In genomic region chr2:71832844-71833243, GRCh38 we compare ENCODE assay signal across 14 cellular contexts.
"Had no signal": no experiment of that assay in that cellular context is flagged by ENCODE, and none has a peak within 500 bp of the region (broad histone marks: within the 10 kb centered on the region; RNA-seq: fewer than 3 reads in every experiment).

No MANE protein-coding gene starts in this region.

- H3K36me3 ChIP-seq: ovary, right atrium auricular region, sigmoid colon had no signal

- H3K27ac Mint-ChIP-seq: dendritic cell treated with granulocyte-macrophage colony-stimulating factor and Interleukin-4, amounts not matched to agents 40 ng/mL and 50 ng/mL, for 4 days; effector memory CD8-positive, alpha-beta T cell; natural killer cell had no signal

- H3K27ac ChIP-seq: ovary, right atrium auricular region, sigmoid colon had no signal

- H3K9me3 Mint-ChIP-seq: dendritic cell treated with granulocyte-macrophage colony-stimulating factor and Interleukin-4, amounts not matched to agents 40 ng/mL and 50 ng/mL, for 4 days; effector memory CD8-positive, alpha-beta T cell; natural killer cell; neural crest cell had no signal

- DNase-seq: effector memory CD8-positive, alpha-beta T cell; foreskin melanocyte; hippocampal formation; kidney glomerular epithelial cell; mucosa of descending colon; natural killer cell; ovary; sigmoid colon; small intestine; stimulated activated CD4-positive, alpha-beta T cell treated with anti-CD3 and anti-CD28 coated beads, Interleukin-2, amount 100 ng/mL, for 48 hours; stimulated activated naive CD4-positive, alpha-beta T cell treated with Interleukin-2 at 50 U/mL for 16 hours had no signal

- H3K4me3 Mint-ChIP-seq: dendritic cell treated with granulocyte-macrophage colony-stimulating factor and Interleukin-4, amounts not matched to agents 40 ng/mL and 50 ng/mL, for 4 days; effector memory CD8-positive, alpha-beta T cell; natural killer cell; neural crest cell had no signal

- H3K36me3 Mint-ChIP-seq: natural killer cell had no signal

- H3K9me3 ChIP-seq: mucosa of descending colon, ovary, right atrium auricular region, sigmoid colon had no signal

- H3K4me3 ChIP-seq: mucosa of descending colon, ovary, right atrium auricular region, sigmoid colon had no signal

- H3K4me1 Mint-ChIP-seq: natural killer cell had no signal

- H3K27me3 ChIP-seq: ovary, right atrium auricular region, sigmoid colon had no signal

- ATAC-seq: effector memory CD8-positive, alpha-beta T cell; mucosa of descending colon; natural killer cell had no signal
